In genomic region chr12:116934908-116935698, GRCh38 we compare ENCODE assay signal across 20 cellular contexts. TPM values are rescaled to one million over a fixed set of nuclear protein-coding genes. Genes with fewer than 3 reads are reported as not detected.
DNase-seq lines count a peak whose midpoint lies in the region; ATAC-seq, FAIRE-seq and TF ChIP-seq lines count a peak whose summit lies in the region.
"Had no signal": no experiment of that assay in that cellular context is flagged by ENCODE, and none has a peak within 500 bp of the region (broad histone marks: within the 10 kb centered on the region; RNA-seq: fewer than 3 reads in every experiment).

No MANE protein-coding gene starts in this region.

- CTCF ChIA-PET in endothelial cell of umbilical vein (lab: Charles Lee): interaction anchor here (0.9 to 1.2 kb wide), 3 partner anchors 10 to 232 kb away, joined by 3 to 5 read pairs (median 3); no protein-coding TSS in a partner anchor

- H4K20me1 ChIP-seq in BLaER1 (peaks cover 48% of the 10 kb centered on the region), endothelial cell of umbilical vein (replicated peaks; ENCODE audit: control insufficient read depth, extremely low read depth, insufficient read depth, low read length) (no peaks in the 10 kb centered on the region)

- no peak for TF ChIP-seq CTCF in endothelial cell of umbilical vein (IDR thresholded peaks at IDR 0.05; ENCODE audit: extremely low read depth in 1 of 2, insufficient read depth in 1 of 2, low read depth in 1 of 2, low read length in 2 of 2)

- no peak overlapping the region for H3K4me3 Mint-ChIP-seq in stimulated activated naive CD8-positive, alpha-beta T cell treated with anti-CD3 and anti-CD28 coated beads, Interleukin-15, amount 100 ng/mL, for 72 hours

- DNase-seq in OCI-M1 (lab: John Stamatoyannopoulos, UW): peak; percentile 63
- peak; percentile 47 for DNase-seq in endothelial cell of umbilical vein (ENCODE audit: low read depth, low spot score)
- DNase-seq in mucosa of gallbladder (ENCODE audit: low spot score): peak; percentile 62
- DNase-seq in effector memory CD4-positive, alpha-beta T cell: no peak
- no peak for DNase-seq in stimulated activated naive CD8-positive, alpha-beta T cell treated with anti-CD3 and anti-CD28 coated beads, Interleukin-15, amount 100 ng/mL, for 72 hours
- DNase-seq in cerebellar nuclear complex (lab: John Stamatoyannopoulos, UW): no peak
- DNase-seq in Right ventricle myocardium inferior (ENCODE audit: missing footprints): no peak
- DNase-seq: C1 segment of cervical spinal cord; GF-D8; MG63; NCI-H1105; NCI-H1694 treated with DMSO at 0.1 percent for 48 hours; NCI-H2107; NCI-H345; NCI-H526 treated with DMSO at 0.1 percent for 48 hours; NK-92 treated with Interleukin-12 subunit alpha and Interleukin-12 subunit beta, amount 100 ng/mL, for 24 hours; RPMI8226 had no signal

- H2AFZ ChIP-seq in endothelial cell of umbilical vein (ENCODE audit: low read depth, low read length): no peak overlapping the region

- no peak overlapping the region for H3K27ac ChIP-seq in BLaER1
- no peak overlapping the region for H3K27ac ChIP-seq in endothelial cell of umbilical vein (ENCODE audit: insufficient read depth, low read depth, low read length)
- H3K27ac ChIP-seq in effector memory CD4-positive, alpha-beta T cell (ENCODE audit: insufficient read depth, low read length, poor library complexity, severe bottlenecking): no peak overlapping the region

- H3K9me1 ChIP-seq in endothelial cell of umbilical vein (replicated peaks; ENCODE audit: control insufficient read depth, extremely low read depth, insufficient read depth, low read length): no peaks in the 10 kb centered on the region

- H3K4me3 ChIP-seq in BLaER1: no peak overlapping the region
- H3K4me3 ChIP-seq in endothelial cell of umbilical vein (replicated peaks in 1 of 3; ENCODE audit: insufficient read depth in 1 of 3, low read depth in 1 of 3, low read length in 3 of 3): no peak overlapping the region
- no peak overlapping the region for H3K4me3 ChIP-seq in effector memory CD4-positive, alpha-beta T cell (ENCODE audit: insufficient read depth, low read depth, low read length, poor library complexity, severe bottlenecking)
- H3K4me3 ChIP-seq: MG63 had no signal

- no peaks in the 10 kb centered on the region for H3K27me3 Mint-ChIP-seq in stimulated activated naive CD8-positive, alpha-beta T cell treated with anti-CD3 and anti-CD28 coated beads, Interleukin-15, amount 100 ng/mL, for 72 hours

- H3K79me2 ChIP-seq in endothelial cell of umbilical vein (ENCODE audit: control insufficient read depth, insufficient read depth, low read length): peaks cover 6% of the 10 kb centered on the region

- no TSS peak for BruUV-seq in endothelial cell of umbilical vein (replicated peaks; lab: Mats Ljungman, UMichigan)

- dilution Hi-C loops in endothelial cell of umbilical vein (cut with MboI; ENCODE audit: extremely low pct_ligation_motif_present, low sequenced_read_pairs): no loop called here

- H3K9me3 Mint-ChIP-seq in stimulated activated naive CD8-positive, alpha-beta T cell treated with anti-CD3 and anti-CD28 coated beads, Interleukin-15, amount 100 ng/mL, for 72 hours: no peaks in the 10 kb centered on the region

- no peak for TF ChIP-seq POLR2A in endothelial cell of umbilical vein (IDR thresholded peaks at IDR 0.05; ENCODE audit: low read depth, low read length)

- peaks cover 6% of the 10 kb centered on the region for H3K4me1 Mint-ChIP-seq in stimulated activated naive CD8-positive, alpha-beta T cell treated with anti-CD3 and anti-CD28 coated beads, Interleukin-15, amount 100 ng/mL, for 72 hours

- H3K36me3 ChIP-seq in BLaER1 (peaks cover 52% of the 10 kb centered on the region), endothelial cell of umbilical vein (ENCODE audit: control insufficient read depth in 2 of 2, extremely low read depth in 1 of 2, insufficient read depth in 2 of 2, low read length in 2 of 2) (no peaks in the 10 kb centered on the region)
- no peaks in the 10 kb centered on the region for H3K36me3 ChIP-seq in effector memory CD4-positive, alpha-beta T cell (ENCODE audit: control insufficient read depth, insufficient read depth, low read length)

- H3K9me3 ChIP-seq in BLaER1 (peaks cover 7% of the 10 kb centered on the region; the same call in 1 of the 2 replicates), endothelial cell of umbilical vein (replicated peaks; ENCODE audit: control insufficient read depth, insufficient read depth, low read length) (no peaks in the 10 kb centered on the region)
- no peaks in the 10 kb centered on the region for H3K9me3 ChIP-seq in effector memory CD4-positive, alpha-beta T cell (ENCODE audit: control insufficient read depth, low read length)
- H3K9me3 ChIP-seq: MG63 had no signal

- POLR2A ChIA-PET in endothelial cell of umbilical vein (lab: Charles Lee): no interaction called here

- peak; percentile 42 for FAIRE-seq in endothelial cell of umbilical vein (lab: Jason Lieb, UNC)
- FAIRE-seq: A204.1, GM19239 had no signal

- H3K9ac ChIP-seq in BLaER1 (no peak overlapping the region), endothelial cell of umbilical vein (replicated peaks; ENCODE audit: extremely low read depth, insufficient read depth, low read length) (no peak overlapping the region)

- H3K4me1 ChIP-seq in BLaER1: peaks cover 40% of the 10 kb centered on the region
- H3K4me1 ChIP-seq in endothelial cell of umbilical vein (ENCODE audit: control insufficient read depth, extremely low read depth, insufficient read depth, low read length): no peaks in the 10 kb centered on the region
- H3K4me1 ChIP-seq in effector memory CD4-positive, alpha-beta T cell (ENCODE audit: control insufficient read depth, insufficient read depth, low read length, poor library complexity, severe bottlenecking): no peaks in the 10 kb centered on the region

- no peak overlapping the region for H3K27ac Mint-ChIP-seq in stimulated activated naive CD8-positive, alpha-beta T cell treated with anti-CD3 and anti-CD28 coated beads, Interleukin-15, amount 100 ng/mL, for 72 hours

- H3K4me2 ChIP-seq in BLaER1 (peak overlapping the region; percentile 63), endothelial cell of umbilical vein (ENCODE audit: insufficient read depth, low read length) (no peak overlapping the region)

- no peaks in the 10 kb centered on the region for H3K27me3 ChIP-seq in BLaER1
- H3K27me3 ChIP-seq in endothelial cell of umbilical vein (ENCODE audit: control insufficient read depth in 2 of 2, insufficient read depth in 2 of 2, low read length in 2 of 2): no peaks in the 10 kb centered on the region
- no peaks in the 10 kb centered on the region for H3K27me3 ChIP-seq in effector memory CD4-positive, alpha-beta T cell (replicated peaks; ENCODE audit: control insufficient read depth, insufficient read depth, low read length, poor library complexity, severe bottlenecking)
- H3K27me3 ChIP-seq: MG63 had no signal

- no peak for ATAC-seq in stimulated activated naive CD8-positive, alpha-beta T cell treated with anti-CD3 and anti-CD28 coated beads, Interleukin-15, amount 100 ng/mL, for 72 hours
- ATAC-seq in Right ventricle myocardium inferior: no peak

- intact Hi-C loops in endothelial cell of umbilical vein (cut with micrococcal nuclease): no loop called here
- intact Hi-C loops in Right ventricle myocardium inferior (cut with DNase I): no loop called here

TF ChIP-seq in endothelial cell of umbilical vein, 7 proteins besides CTCF, POLR2A, EP300 and RAD21:
- TF ChIP-seq JUN (IDR thresholded peaks at IDR 0.05; ENCODE audit: borderline replicate concordance, insufficient read depth, insufficient read length, low read depth): no peak
- TF ChIP-seq MAX (IDR thresholded peaks at IDR 0.05; ENCODE audit: insufficient read depth, insufficient read length): no peak
- TF ChIP-seq FOS (IDR thresholded peaks at IDR 0.05; ENCODE audit: borderline replicate concordance, insufficient read depth, low read length): no peak
- TF ChIP-seq GATA2 (IDR thresholded peaks at IDR 0.05; ENCODE audit: insufficient read depth, insufficient read length, low read depth, low read length): no peak
- no peak for TF ChIP-seq POLR2AphosphoS5 (IDR thresholded peaks at IDR 0.05; ENCODE audit: insufficient read depth, low read depth, low read length)
- no peak for TF ChIP-seq EZH2 (IDR thresholded peaks at IDR 0.05; ENCODE audit: borderline replicate concordance, low read depth, low read length, severe bottlenecking)
- no peak for TF ChIP-seq MYC (IDR thresholded peaks at IDR 0.05; ENCODE audit: low read depth, low read length)

RNA-seq across cellular contexts. Expression of gene FBXW8, which starts 24.4 kb away (rescaled TPM):
- total RNA-seq in endothelial cell of umbilical vein: 15.4 and 16.9 TPM in 2 replicates
- polyA plus RNA-seq in endothelial cell of umbilical vein: 15.4 and 15.7 TPM in 2 replicates
- polyA plus RNA-seq in endothelial cell of umbilical vein (2011; cell fraction: cytosol; rRNA removed): 11.5 and 11.9 TPM in 2 replicates
- polyA plus RNA-seq in endothelial cell of umbilical vein (2011; cell fraction: nucleus; rRNA removed): 27.6 and 28.4 TPM in 2 replicates
- 13.7 and 16.4 TPM in 2 replicates for polyA plus RNA-seq in endothelial cell of umbilical vein (2012)
- 36.8 and 41.1 TPM in 2 replicates for polyA minus RNA-seq in endothelial cell of umbilical vein
- 3.4 TPM for polyA minus RNA-seq in endothelial cell of umbilical vein (2011; cell fraction: cytosol; rRNA and poly(A)+ RNA removed)
- polyA minus RNA-seq in endothelial cell of umbilical vein (2011; cell fraction: nucleus; rRNA and poly(A)+ RNA removed): 31.9 and 33.9 TPM in 2 replicates
- total RNA-seq in mucosa of gallbladder: 11.7 TPM
- 5.4 TPM for total RNA-seq in Right ventricle myocardium inferior

RNA-seq across cellular contexts. Expression of gene HRK, which starts 53.9 kb away (rescaled TPM):
- not detected in 2 replicates for total RNA-seq in endothelial cell of umbilical vein
- not detected in 2 replicates for polyA plus RNA-seq in endothelial cell of umbilical vein
- not detected in 2 replicates for polyA plus RNA-seq in endothelial cell of umbilical vein (2011; cell fraction: cytosol; rRNA removed)
- polyA plus RNA-seq in endothelial cell of umbilical vein (2011; cell fraction: nucleus; rRNA removed): not detected in 2 replicates
- polyA plus RNA-seq in endothelial cell of umbilical vein (2012): not detected in 2 replicates
- not detected in 2 replicates for polyA minus RNA-seq in endothelial cell of umbilical vein
- polyA minus RNA-seq in endothelial cell of umbilical vein (2011; cell fraction: cytosol; rRNA and poly(A)+ RNA removed): 0.61 TPM
- polyA minus RNA-seq in endothelial cell of umbilical vein (2011; cell fraction: nucleus; rRNA and poly(A)+ RNA removed): not detected in 2 replicates
- total RNA-seq in mucosa of gallbladder: 0.03 TPM
- 0.11 TPM for total RNA-seq in Right ventricle myocardium inferior

Comparison
In these comparisons a context has a peak if more than half of its experiments do, and no peak if none do; other contexts are left out.
1. DNase-seq: peak in OCI-M1 (single experiment), endothelial cell of umbilical vein (single experiment) and mucosa of gallbladder (single experiment); none in effector memory CD4-positive, alpha-beta T cell (0 of 3), stimulated activated naive CD8-positive, alpha-beta T cell treated with anti-CD3 and anti-CD28 coated beads, Interleukin-15, amount 100 ng/mL, for 72 hours (0 of 2), cerebellar nuclear complex (0 of 2) and Right ventricle myocardium inferior (single experiment).